In the genomic region with DNA sequence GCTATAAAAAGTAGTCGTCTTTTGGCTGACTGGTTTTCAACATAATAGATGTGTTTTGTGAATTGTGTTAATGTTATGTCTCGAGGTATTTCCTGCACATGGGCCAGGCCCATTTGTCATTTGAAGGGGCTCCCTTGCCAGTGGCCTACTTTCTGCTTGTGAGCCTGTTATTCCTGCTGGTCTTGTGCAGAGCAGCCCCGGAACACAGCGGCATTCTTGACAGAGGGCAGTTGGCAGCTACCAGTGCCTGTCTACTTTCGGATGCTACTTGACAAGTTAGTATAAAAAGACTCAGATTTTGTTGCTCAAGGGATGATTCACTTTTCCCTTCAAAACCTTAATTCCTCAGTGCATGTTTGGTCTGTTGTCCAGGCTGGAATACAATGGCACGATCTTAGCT, we compare ENCODE assay signal across 18 cellular contexts. TPM values are rescaled to one million over a fixed set of nuclear protein-coding genes. Genes with fewer than 3 reads are reported as not detected.
DNase-seq lines count a peak whose midpoint lies in the region; ATAC-seq, FAIRE-seq and TF ChIP-seq lines count a peak whose summit lies in the region.
"Had no signal": no experiment of that assay in that cellular context is flagged by ENCODE, and none has a peak within 500 bp of the region (broad histone marks: within the 10 kb centered on the region; RNA-seq: fewer than 3 reads in every experiment).

No MANE protein-coding gene starts in this region.

- DNase-seq in breast epithelium (ENCODE audit: low spot score in 2 of 2) (peak in 1 of 2 donors; percentile 50), mammary epithelial cell (no peak), fibroblast of gingiva (ENCODE audit: low read depth) (peak; percentile 39), mucosa of gallbladder (ENCODE audit: low spot score) (peak; percentile 27), uterus (peak; percentile 34 to 42), NCI-H1694 (lab: John Stamatoyannopoulos, UW) (no peak), HepG2 (ENCODE audit: low spot score) (no peak)
- DNase-seq: 8988T; activated CD4-positive, alpha-beta T cell treated with anti-CD3 and anti-CD28 coated beads, Interleukin-2, amount 50 U/mL, for 1 hour; central memory CD4-positive, alpha-beta T cell; COR-L47; NCI-H2107; nephron progenitor cell had no signal

- H3K4me1 ChIP-seq in breast epithelium (no peaks in the 10 kb centered on the region), mammary epithelial cell (ENCODE audit: insufficient read depth, low read length) (peaks cover 8% of the 10 kb centered on the region), uterus (no peaks in the 10 kb centered on the region), HepG2 (ENCODE audit: insufficient read depth, low read length) (peaks cover 66% of the 10 kb centered on the region)
- H3K4me1 ChIP-seq: foreskin keratinocyte had no signal

- ATAC-seq in HepG2, result no peak
- ATAC-seq in HG02763 (IDR thresholded peaks at IDR 0.05; ENCODE audit: unreplicated experiment), result no peak
- ATAC-seq: activated T-helper 17 cell treated with anti-CD3 and anti-CD28 coated beads, Interleukin-2, amount 50 U/mL, for 72 hours; foreskin keratinocyte had no signal

- H3K79me2 ChIP-seq in mammary epithelial cell (ENCODE audit: insufficient read depth, low read length), result peaks cover 66% of the 10 kb centered on the region
- peaks cover 60% of the 10 kb centered on the region for H3K79me2 ChIP-seq in HepG2 (ENCODE audit: insufficient read depth, low read length)

- TF ChIP-seq POLR2A in breast epithelium (IDR thresholded peaks at IDR 0.05), result no peak
- no peak for TF ChIP-seq POLR2A in uterus (IDR thresholded peaks at IDR 0.05)
- TF ChIP-seq POLR2A in HepG2 (IDR thresholded peaks at IDR 0.05; ENCODE audit: insufficient read depth in 1 of 2, low read depth in 2 of 2, low read length in 2 of 2), result no peak

- H3K9ac ChIP-seq in mammary epithelial cell (ENCODE audit: insufficient read depth, low read length), result no peak overlapping the region
- H3K9ac ChIP-seq in HepG2 (ENCODE audit: insufficient read depth, low read depth, low read length), result no peak overlapping the region

- no peak overlapping the region for H3K4me3 ChIP-seq in breast epithelium
- H3K4me3 ChIP-seq in mammary epithelial cell (replicated peaks in 1 of 3; ENCODE audit: insufficient read depth in 1 of 3, low read depth in 2 of 3, low read length in 3 of 3), result no peak overlapping the region
- no peak overlapping the region for H3K4me3 ChIP-seq in uterus
- H3K4me3 ChIP-seq in HepG2 (replicated peaks in 1 of 3; ENCODE audit: insufficient read depth in 1 of 3, low read depth in 2 of 3, low read length in 3 of 3), result no peak overlapping the region
- H3K4me3 ChIP-seq: HAP-1, suprapubic skin had no signal

- 32% methylated on average over 5 of the region's 6 CpGs for WGBS in mammary epithelial cell (ENCODE audit: low coverage, missing lambda C conversion rate)
- over 99% methylated on average over 6 of the region's 6 CpGs for WGBS in HepG2 (ENCODE audit: low lambda C conversion rate)

- FAIRE-seq in HepG2 (lab: Jason Lieb, UNC), result no peak

- CTCF ChIA-PET in mammary epithelial cell (lab: Charles Lee; ENCODE audit: low non-redundant PET) (no interaction called here), HepG2 (lab: Yijun Ruan, JAX; ENCODE audit: low intra/inter-chr PET ratio, low total read pairs) (no interaction called here)

- TF ChIP-seq EP300 in HepG2 (IDR thresholded peaks at IDR 0.05; ENCODE audit: low read depth in 2 of 2, low read length in 2 of 2), result no peak
- TF ChIP-seq EP300 in HepG2 (CRISPR knock-in tag; IDR thresholded peaks at IDR 0.05; ENCODE audit: borderline replicate concordance), result no peak

- intact Hi-C loops in breast epithelium (cut with DNase I; ENCODE audit: low total_unique reads) (no loop called here), mammary epithelial cell (cut with micrococcal nuclease) (no loop called here), uterus (cut with DNase I; ENCODE audit: low total_unique reads) (no loop called here), HepG2 (cut with micrococcal nuclease; ENCODE audit: unreplicated experiment) (no loop called here)

- BruUV-seq in mammary epithelial cell (replicated peaks; lab: Mats Ljungman, UMichigan) (no TSS peak), HepG2 (replicated peaks; lab: Mats Ljungman, UMichigan) (no TSS peak)

- POLR2A ChIA-PET in HepG2 (lab: Yijun Ruan, JAX), result no interaction called here

- H4K20me1 ChIP-seq in mammary epithelial cell (ENCODE audit: insufficient read depth, low read length), result no peaks in the 10 kb centered on the region
- H4K20me1 ChIP-seq in HepG2 (ENCODE audit: insufficient read depth, low read length), result no peaks in the 10 kb centered on the region

- H3K36me3 ChIP-seq in breast epithelium (no peaks in the 10 kb centered on the region), mammary epithelial cell (ENCODE audit: insufficient read depth, low read length) (no peaks in the 10 kb centered on the region), uterus (no peaks in the 10 kb centered on the region), HepG2 (replicated peaks in 1 of 2; ENCODE audit: control insufficient read depth in 1 of 2, insufficient read depth in 2 of 2, low read length in 2 of 2) (peaks cover 3 to 13% of the 10 kb centered on the region in 2 experiments; a peak in 4 of 5 replicates)
- H3K36me3 ChIP-seq: HAP-1, suprapubic skin had no signal

- TF ChIP-seq CTCF in breast epithelium (IDR thresholded peaks at IDR 0.05), result no peak
- TF ChIP-seq CTCF in mammary epithelial cell (conservative IDR thresholded peaks at IDR 0.05 in 1 of 2, IDR thresholded peaks at IDR 0.05 in 1 of 2; ENCODE audit: extremely low read depth in 1 of 2, insufficient read depth in 1 of 2, low read depth in 1 of 2, low read length in 2 of 2), result no peak
- no peak for TF ChIP-seq CTCF in uterus (IDR thresholded peaks at IDR 0.05)
- TF ChIP-seq CTCF in HepG2 (CRISPR knock-in tag; IDR thresholded peaks at IDR 0.05), result no peak

- dilution Hi-C loops in mammary epithelial cell (cut with HindIII; ENCODE audit: low sequenced_read_pairs), result loop anchor here (5.0 kb wide), 1 partner anchor 61 kb away; no protein-coding TSS in a partner anchor

- H3K9me3 ChIP-seq in breast epithelium, result no peaks in the 10 kb centered on the region
- H3K9me3 ChIP-seq in mammary epithelial cell (replicated peaks; ENCODE audit: insufficient read depth, low read length), result no peaks in the 10 kb centered on the region
- no peaks in the 10 kb centered on the region for H3K9me3 ChIP-seq in uterus
- H3K9me3 ChIP-seq in HepG2 (ENCODE audit: low read length), result no peaks in the 10 kb centered on the region
- H3K9me3 ChIP-seq: HAP-1, suprapubic skin had no signal

- H3K27me3 ChIP-seq in breast epithelium (no peaks in the 10 kb centered on the region), mammary epithelial cell (ENCODE audit: insufficient read depth, low read length) (no peaks in the 10 kb centered on the region), uterus (no peaks in the 10 kb centered on the region), HepG2 (ENCODE audit: control insufficient read depth in 1 of 2, insufficient read depth in 2 of 2, low read length in 2 of 2) (no peaks in the 10 kb centered on the region)
- H3K27me3 ChIP-seq: foreskin keratinocyte, suprapubic skin had no signal

- in situ Hi-C loops in mammary epithelial cell (cut with MboI; ENCODE audit: low sequenced_read_pairs in 2 of 2) (loop anchor here in 1 of 2 donors (10.0 kb wide), 2 partner anchors 513 to 623 kb away; no protein-coding TSS in a partner anchor), HepG2 (cut with HindIII; ENCODE audit: extremely low pct_ligation_motif_present, low pct_unique_long_range_greater_than_20kb) (loop anchor here (25.0 kb wide), 1 partner anchor 291 kb away; no protein-coding TSS in a partner anchor)

- no peak for TF ChIP-seq RAD21 in HepG2 (CRISPR knock-in tag; IDR thresholded peaks at IDR 0.05)

- H2AFZ ChIP-seq in mammary epithelial cell (ENCODE audit: low read depth, low read length) (no peak overlapping the region), HepG2 (ENCODE audit: low read length) (no peak overlapping the region)

- H3K4me2 ChIP-seq in mammary epithelial cell (ENCODE audit: insufficient read depth, low read depth, low read length), result no peak overlapping the region
- no peak overlapping the region for H3K4me2 ChIP-seq in HepG2 (ENCODE audit: low read depth, low read length)

- H3K27ac ChIP-seq in breast epithelium (peak overlapping the region; percentile 64 to 70), mammary epithelial cell (ENCODE audit: insufficient read depth, low read depth, low read length) (no peak overlapping the region), uterus (peak overlapping the region in 1 of 2 donors; percentile 36), HepG2 (ENCODE audit: extremely low read length, insufficient read depth, low read length) (no peak overlapping the region)
- H3K27ac ChIP-seq: foreskin keratinocyte, suprapubic skin had no signal

RNA-seq across cellular contexts. Expression of a gene that starts 28.5 kb away (rescaled TPM):
- 100 to 1,000 TPM in 1 of 3 donors, 10 to 100 TPM in 2; 59.0 to 130 (median 80.1) TPM for total RNA-seq in breast epithelium
- total RNA-seq in mammary epithelial cell, result 100 to 1,000 TPM in 1 of 2 donors, 10 to 100 TPM in 1; 93.7 to 177 TPM
- 76.6 TPM for polyA plus RNA-seq in mammary epithelial cell
- 158 TPM for polyA minus RNA-seq in mammary epithelial cell
- total RNA-seq in mucosa of gallbladder, result 73.2 TPM
- total RNA-seq in uterus, result 10 to 100 TPM; 17.9 to 75.8 (median 27.8) TPM
- total RNA-seq in HepG2 (2016; rRNA removed; fragmentation: Illumina TruSeq; extraction: Trizol), result 105 and 122 TPM in 2 replicates
- total RNA-seq in HepG2 (2016; cell fraction: cytosol; rRNA removed; fragmentation: Illumina TruSeq; extraction: Trizol; ENCODE audit: low read depth), result 59.3 and 60.5 TPM in 2 replicates
- 107 TPM in 2 replicates for total RNA-seq in HepG2 (2016; cell fraction: insoluble cytoplasmic fraction; rRNA removed; fragmentation: Illumina TruSeq; extraction: Trizol)
- 105 and 112 TPM in 2 replicates for total RNA-seq in HepG2 (2016; cell fraction: membrane; rRNA removed; fragmentation: Illumina TruSeq; extraction: Trizol)
- 52.5 and 58.8 TPM in 2 replicates for total RNA-seq in HepG2 (2016; cell fraction: nucleus; rRNA removed; fragmentation: Illumina TruSeq; extraction: Trizol)
- polyA plus RNA-seq in HepG2 (2011; rRNA removed), result 49.2 and 51.6 TPM in 2 replicates
- 49.9 and 50.0 TPM in 2 replicates for polyA plus RNA-seq in HepG2 (2011; cell fraction: cytosol; rRNA removed)
- polyA plus RNA-seq in HepG2 (2011; cell fraction: nucleus; rRNA removed), result 21.6 and 21.7 TPM in 2 replicates
- polyA plus RNA-seq in HepG2 (2012), result 99.6 and 140 TPM in 2 replicates
- 57.2 and 57.6 TPM in 2 replicates for polyA plus RNA-seq in HepG2 (2016; cell fraction: cytosol; fragmentation: Illumina TruSeq; extraction: Trizol; ENCODE audit: low read depth)
- 89.8 and 107 TPM in 2 replicates for polyA plus RNA-seq in HepG2 (2016; cell fraction: insoluble cytoplasmic fraction; fragmentation: Illumina TruSeq; extraction: Trizol; ENCODE audit: low read depth)
- polyA plus RNA-seq in HepG2 (2016; cell fraction: membrane; fragmentation: Illumina TruSeq; extraction: Trizol; ENCODE audit: low read depth), result 68.6 and 74.3 TPM in 2 replicates
- 44.1 and 47.6 TPM in 2 replicates for polyA plus RNA-seq in HepG2 (2016; cell fraction: nucleus; fragmentation: Illumina TruSeq; extraction: Trizol; ENCODE audit: insufficient read depth, low read depth)
- polyA minus RNA-seq in HepG2 (2011; rRNA and poly(A)+ RNA removed; ENCODE audit: low replicate concordance), result 39.4 and 62.3 TPM in 2 replicates
- polyA minus RNA-seq in HepG2 (2011; cell fraction: cytosol; rRNA and poly(A)+ RNA removed), result 49.2 and 52.4 TPM in 2 replicates
- 48.6 and 52.9 TPM in 2 replicates for polyA minus RNA-seq in HepG2 (2011; cell fraction: nucleus; rRNA and poly(A)+ RNA removed)

Comparison
In these comparisons a context has a peak if more than half of its experiments do, and no peak if none do; other contexts are left out.
1. H3K27ac ChIP-seq: peak in breast epithelium (2 of 2); none in mammary epithelial cell (single experiment) and HepG2 (single experiment).
2. DNase-seq: peak in fibroblast of gingiva (single experiment), mucosa of gallbladder (single experiment) and uterus (2 of 2); none in mammary epithelial cell (single experiment), NCI-H1694 (single experiment) and HepG2 (single experiment).